ENCODE assay signal across 28 cellular contexts in the genomic region with DNA sequence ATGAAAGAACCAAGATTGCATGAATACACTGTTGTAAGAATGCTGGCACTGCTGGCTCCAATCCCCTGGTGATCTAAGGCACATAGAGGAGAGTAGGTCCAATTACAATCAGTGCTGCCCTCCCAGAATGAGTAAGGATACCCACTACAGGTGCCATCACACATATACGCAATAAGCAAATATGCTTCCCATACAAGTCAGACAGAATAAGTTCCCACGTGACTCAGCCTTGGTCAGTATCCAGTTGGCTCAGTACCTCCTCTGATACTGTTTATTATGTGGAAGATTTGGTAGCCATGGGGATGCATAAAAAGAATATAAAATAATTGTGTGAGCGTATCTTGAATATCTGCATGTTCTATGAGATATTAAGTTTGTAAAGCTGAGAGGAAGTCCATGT. TPM values are rescaled to one million over a fixed set of nuclear protein-coding genes. Genes with fewer than 3 reads are reported as not detected.
DNase-seq lines count a peak whose midpoint lies in the region; ATAC-seq, FAIRE-seq and TF ChIP-seq lines count a peak whose summit lies in the region.
"Had no signal": no experiment of that assay in that cellular context is flagged by ENCODE, and none has a peak within 500 bp of the region (broad histone marks: within the 10 kb centered on the region; RNA-seq: fewer than 3 reads in every experiment).

No MANE protein-coding gene starts in this region.

- TF ChIP-seq CTCF in astrocyte (IDR thresholded peaks at IDR 0.05; ENCODE audit: insufficient read depth, low read depth, low read length) = no peak

- H3K27me3 ChIP-seq in astrocyte (ENCODE audit: insufficient read depth, low read length) = no peaks in the 10 kb centered on the region
- H3K27me3 ChIP-seq: BE2C, ovary, transverse colon had no signal

- no peaks in the 10 kb centered on the region for H3K36me3 Mint-ChIP-seq in astrocyte (ENCODE audit: low read depth, unreplicated experiment)
- H3K36me3 Mint-ChIP-seq: activated naive CD4-positive, alpha-beta T cell treated with anti-CD3 and anti-CD28 coated beads, Interleukin-2, amount 50 U/mL, for 72 hours; brain had no signal

- H3K27ac ChIP-seq in astrocyte (ENCODE audit: low read depth, low read length) = no peak overlapping the region
- H3K27ac ChIP-seq: epithelial cell of prostate, lower lobe of right lung, ovary, PC-9, SK-N-MC, transverse colon had no signal

- ATAC-seq in HG03097 (IDR thresholded peaks at IDR 0.05; ENCODE audit: low FRiP score, unreplicated experiment) = no peak
- ATAC-seq: activated CD8-positive, alpha-beta T cell treated with anti-CD3 and anti-CD28 coated beads for 36 hours; activated naive CD4-positive, alpha-beta T cell treated with anti-CD3 and anti-CD28 coated beads, Interleukin-2, amount 50 U/mL, for 72 hours; lower lobe of right lung; sciatic nerve had no signal

- H3K4me3 Mint-ChIP-seq in astrocyte (ENCODE audit: unreplicated experiment) = no peak overlapping the region
- H3K4me3 Mint-ChIP-seq: activated CD8-positive, alpha-beta T cell treated with anti-CD3 and anti-CD28 coated beads for 36 hours; brain had no signal

- no peak overlapping the region for H3K4me3 ChIP-seq in astrocyte (ENCODE audit: insufficient read depth, low read depth, low read length)
- H3K4me3 ChIP-seq: lower lobe of right lung, ovary, PC-9, SK-N-MC, transverse colon had no signal

- H2AFZ ChIP-seq in astrocyte (ENCODE audit: low read depth, low read length) = no peak overlapping the region
- H2AFZ ChIP-seq: PC-9 had no signal

- H3K4me2 ChIP-seq in astrocyte (ENCODE audit: low read length) = no peak overlapping the region
- H3K4me2 ChIP-seq: PC-9 had no signal

- H3K27me3 Mint-ChIP-seq in astrocyte (ENCODE audit: low read depth, unreplicated experiment) = no peaks in the 10 kb centered on the region
- H3K27me3 Mint-ChIP-seq: activated CD8-positive, alpha-beta T cell treated with anti-CD3 and anti-CD28 coated beads for 36 hours had no signal

- no peaks in the 10 kb centered on the region for H3K4me1 Mint-ChIP-seq in astrocyte (ENCODE audit: low read depth, unreplicated experiment)
- H3K4me1 Mint-ChIP-seq: brain had no signal

- no peaks in the 10 kb centered on the region for H3K36me3 ChIP-seq in astrocyte (ENCODE audit: insufficient read depth, low read length)
- H3K36me3 ChIP-seq: BE2C, lower lobe of right lung, ovary, transverse colon had no signal

- H3K9me3 ChIP-seq in astrocyte (ENCODE audit: insufficient read depth, low read depth, low read length) = no peaks in the 10 kb centered on the region
- H3K9me3 ChIP-seq: BE2C, Caco-2, lower lobe of right lung, ovary, transverse colon had no signal

- no peaks in the 10 kb centered on the region for H3K9me3 Mint-ChIP-seq in astrocyte (ENCODE audit: unreplicated experiment)
- H3K9me3 Mint-ChIP-seq: activated naive CD4-positive, alpha-beta T cell treated with anti-CD3 and anti-CD28 coated beads, Interleukin-2, amount 50 U/mL, for 72 hours; brain had no signal

- no peak for FAIRE-seq in astrocyte (lab: Jason Lieb, UNC)
- FAIRE-seq: G401.6, islet of Langerhans had no signal

- no peaks in the 10 kb centered on the region for H3K79me2 ChIP-seq in astrocyte (ENCODE audit: insufficient read depth, low read length)

- H3K4me1 ChIP-seq in astrocyte (ENCODE audit: insufficient read depth, low read length) = no peaks in the 10 kb centered on the region
- H3K4me1 ChIP-seq: BE2C, Caco-2, lower lobe of right lung, transverse colon had no signal

- H4K20me1 ChIP-seq in astrocyte (ENCODE audit: insufficient read depth, low read length) = no peaks in the 10 kb centered on the region

- no peak overlapping the region for H3K9ac ChIP-seq in astrocyte (ENCODE audit: low read length)

- no peak overlapping the region for H3K27ac Mint-ChIP-seq in astrocyte (ENCODE audit: unreplicated experiment)
- H3K27ac Mint-ChIP-seq: activated CD8-positive, alpha-beta T cell treated with anti-CD3 and anti-CD28 coated beads for 36 hours; activated naive CD4-positive, alpha-beta T cell treated with anti-CD3 and anti-CD28 coated beads, Interleukin-2, amount 50 U/mL, for 72 hours; brain had no signal

- DNase-seq in HS-5 (ENCODE audit: low read depth) (peak; percentile 20), astrocyte (ENCODE audit: low read depth) (peak; percentile 14), fibroblast of gingiva (ENCODE audit: low read depth) (peak; percentile 34), pulmonary artery endothelial cell (ENCODE audit: low read depth, low spot score) (peak; percentile 29), foreskin melanocyte (no peak), SIG-M5 (lab: John Stamatoyannopoulos, UW) (no peak)
- DNase-seq: activated CD4-positive, CD25-positive, alpha-beta regulatory T cell; activated CD8-positive, alpha-beta T cell treated with anti-CD3 and anti-CD28 coated beads for 36 hours; activated T-cell treated with anti-CD3 and anti-CD28 coated beads, Interleukin-2, amount 50 U/mL, for 48 hours; BE2C; Caco-2; Karpas-422; lower lobe of right lung; NCI-H1105 treated with DMSO at 0.1 percent for 48 hours; NCI-H2171 treated with DMSO at 0.1 percent for 48 hours; ovary; stimulated activated naive CD4-positive, alpha-beta T cell treated with Interleukin-2 at 50 U/mL for 16 hours; transverse colon had no signal

RNA-seq across cellular contexts. Expression of gene OR2D3, which starts 8.9 kb away (rescaled TPM):
- total RNA-seq in astrocyte (not detected in 2 replicates), pulmonary artery endothelial cell (not detected in 2 replicates)
- total RNA-seq: activated CD8-positive, alpha-beta T cell treated with anti-CD3 and anti-CD28 coated beads for 36 hours; activated naive CD4-positive, alpha-beta T cell treated with anti-CD3 and anti-CD28 coated beads, Interleukin-2, amount 50 U/mL, for 72 hours; Caco-2; dermis microvascular lymphatic vessel endothelial cell; lower lobe of right lung; ovary; PC-9; sciatic nerve; transverse colon had no signal

RNA-seq across cellular contexts. Expression of gene ZNF215, which starts 14.3 kb away (rescaled TPM):
- 2.1 and 2.9 TPM in 2 replicates for total RNA-seq in astrocyte
- total RNA-seq in pulmonary artery endothelial cell = 4.6 and 5.9 TPM in 2 replicates
- total RNA-seq: Caco-2 had no signal

RNA-seq across cellular contexts. Expression of gene OR2D2, which starts 19.6 kb away (rescaled TPM):
- 0.39 TPM in 1 of 2 replicates, not detected in the other for total RNA-seq in astrocyte
- 0.07 and 0.18 TPM in 2 replicates for total RNA-seq in pulmonary artery endothelial cell
- total RNA-seq: activated CD8-positive, alpha-beta T cell treated with anti-CD3 and anti-CD28 coated beads for 36 hours; Caco-2; lower lobe of right lung; PC-9; sciatic nerve had no signal

RNA-seq across cellular contexts. Expression of gene OR10A4, which starts 35.5 kb away (rescaled TPM):
- not detected in 2 replicates for total RNA-seq in astrocyte
- not detected in 2 replicates for total RNA-seq in pulmonary artery endothelial cell
- total RNA-seq: activated CD8-positive, alpha-beta T cell treated with anti-CD3 and anti-CD28 coated beads for 36 hours; activated naive CD4-positive, alpha-beta T cell treated with anti-CD3 and anti-CD28 coated beads, Interleukin-2, amount 50 U/mL, for 72 hours; Caco-2; dermis microvascular lymphatic vessel endothelial cell; lower lobe of right lung; ovary; PC-9; sciatic nerve; transverse colon had no signal

RNA-seq across cellular contexts. Expression of gene OR10A2, which starts 49.1 kb away (rescaled TPM):
- total RNA-seq in astrocyte (not detected in 2 replicates), pulmonary artery endothelial cell (not detected in 2 replicates)
- total RNA-seq: activated CD8-positive, alpha-beta T cell treated with anti-CD3 and anti-CD28 coated beads for 36 hours; Caco-2; dermis microvascular lymphatic vessel endothelial cell; lower lobe of right lung; ovary; PC-9; sciatic nerve; transverse colon had no signal

Comparison
In these comparisons a context has a peak if more than half of its experiments do, and no peak if none do; other contexts are left out.
1. DNase-seq: peak in HS-5 (single experiment), astrocyte (single experiment), fibroblast of gingiva (single experiment) and pulmonary artery endothelial cell (single experiment); none in foreskin melanocyte (single experiment) and SIG-M5 (single experiment).